Comparison of ENCODE assay signal across 1 cellular context in the genomic region with DNA sequence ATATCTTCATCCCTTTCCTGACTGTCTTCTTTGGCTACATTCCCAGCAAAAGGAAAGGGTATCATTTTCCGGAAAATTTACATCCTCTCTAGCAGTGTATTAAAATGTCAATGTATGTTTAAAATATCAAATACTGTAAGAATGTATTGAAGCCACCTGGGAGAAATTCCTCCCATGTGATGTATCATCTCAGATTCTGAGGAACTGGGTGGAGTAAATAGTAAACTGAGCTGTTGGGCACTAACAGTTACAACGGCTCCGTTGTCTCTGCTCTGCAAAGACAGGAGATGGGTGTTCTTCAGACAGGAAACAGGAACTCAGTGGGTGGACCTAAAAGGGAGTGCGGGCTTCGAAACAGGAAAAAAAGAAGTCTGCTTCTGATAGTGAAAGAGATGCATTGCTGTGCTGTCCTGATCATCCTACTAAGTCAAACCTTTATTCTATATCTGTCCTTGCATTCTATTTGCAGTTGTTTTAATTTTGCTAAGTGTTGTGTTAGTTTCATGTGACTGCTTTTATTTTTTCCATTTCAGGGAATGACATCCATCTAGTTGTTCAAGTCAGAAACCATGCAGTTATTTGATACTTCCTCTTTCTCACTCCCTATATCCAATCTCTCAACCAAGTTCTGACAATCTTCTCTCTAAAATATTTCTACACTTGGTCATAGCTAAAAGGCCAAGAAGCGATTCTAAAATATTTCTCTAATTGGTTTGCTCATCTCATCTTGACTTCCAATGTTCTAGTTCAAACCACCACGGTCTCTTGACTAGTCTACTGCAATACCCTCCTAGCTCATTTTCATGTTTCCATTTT.
TF ChIP-seq lines count a peak whose summit lies in the region.

No MANE protein-coding gene starts in this region.

TF ChIP-seq in K562, 482 proteins besides CTCF, POLR2A, EP300 and RAD21 (continued from another document and continues in another):
- TF ChIP-seq, protein P1, sequence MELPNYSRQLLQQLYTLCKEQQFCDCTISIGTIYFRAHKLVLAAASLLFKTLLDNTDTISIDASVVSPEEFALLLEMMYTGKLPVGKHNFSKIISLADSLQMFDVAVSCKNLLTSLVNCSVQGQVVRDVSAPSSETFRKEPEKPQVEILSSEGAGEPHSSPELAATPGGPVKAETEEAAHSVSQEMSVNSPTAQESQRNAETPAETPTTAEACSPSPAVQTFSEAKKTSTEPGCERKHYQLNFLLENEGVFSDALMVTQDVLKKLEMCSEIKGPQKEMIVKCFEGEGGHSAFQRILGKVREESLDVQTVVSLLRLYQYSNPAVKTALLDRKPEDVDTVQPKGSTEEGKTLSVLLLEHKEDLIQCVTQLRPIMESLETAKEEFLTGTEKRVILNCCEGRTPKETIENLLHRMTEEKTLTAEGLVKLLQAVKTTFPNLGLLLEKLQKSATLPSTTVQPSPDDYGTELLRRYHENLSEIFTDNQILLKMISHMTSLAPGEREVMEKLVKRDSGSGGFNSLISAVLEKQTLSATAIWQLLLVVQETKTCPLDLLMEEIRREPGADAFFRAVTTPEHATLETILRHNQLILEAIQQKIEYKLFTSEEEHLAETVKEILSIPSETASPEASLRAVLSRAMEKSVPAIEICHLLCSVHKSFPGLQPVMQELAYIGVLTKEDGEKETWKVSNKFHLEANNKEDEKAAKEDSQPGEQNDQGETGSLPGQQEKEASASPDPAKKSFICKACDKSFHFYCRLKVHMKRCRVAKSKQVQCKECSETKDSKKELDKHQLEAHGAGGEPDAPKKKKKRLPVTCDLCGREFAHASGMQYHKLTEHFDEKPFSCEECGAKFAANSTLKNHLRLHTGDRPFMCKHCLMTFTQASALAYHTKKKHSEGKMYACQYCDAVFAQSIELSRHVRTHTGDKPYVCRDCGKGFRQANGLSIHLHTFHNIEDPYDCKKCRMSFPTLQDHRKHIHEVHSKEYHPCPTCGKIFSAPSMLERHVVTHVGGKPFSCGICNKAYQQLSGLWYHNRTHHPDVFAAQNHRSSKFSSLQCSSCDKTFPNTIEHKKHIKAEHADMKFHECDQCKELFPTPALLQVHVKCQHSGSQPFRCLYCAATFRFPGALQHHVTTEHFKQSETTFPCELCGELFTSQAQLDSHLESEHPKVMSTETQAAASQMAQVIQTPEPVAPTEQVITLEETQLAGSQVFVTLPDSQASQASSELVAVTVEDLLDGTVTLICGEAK (IDR thresholded peaks at IDR 0.05), result peak; percentile 82
- TF ChIP-seq, protein P1 (CRISPR knock-in tag; IDR thresholded peaks at IDR 0.05), result no peak
- TF ChIP-seq PHF20 (IDR thresholded peaks at IDR 0.05; ENCODE audit: partially characterized antibody) (no peak), ZNF707 (CRISPR knock-in tag; conservative IDR thresholded peaks at IDR 0.05) (no peak), PURB (CRISPR knock-in tag; IDR thresholded peaks at IDR 0.05; ENCODE audit: low read depth) (no peak), ZNF121 (CRISPR knock-in tag; conservative IDR thresholded peaks at IDR 0.05) (no peak), ZNF695 (CRISPR knock-in tag; IDR thresholded peaks at IDR 0.05) (no peak), THRAP3 (IDR thresholded peaks at IDR 0.05; ENCODE audit: borderline replicate concordance) (no peak), MAFG (tag; conservative IDR thresholded peaks at IDR 0.05) (no peak), TAF1 (IDR thresholded peaks at IDR 0.05; ENCODE audit: control insufficient read depth, extremely low read depth, insufficient read depth, low read length, severe bottlenecking) (no peak), ZNF3 (CRISPR knock-in tag; IDR thresholded peaks at IDR 0.05) (no peak), CAMTA2 (CRISPR knock-in tag; conservative IDR thresholded peaks at IDR 0.05) (no peak), ZNF311 (CRISPR knock-in tag; IDR thresholded peaks at IDR 0.05) (peak; percentile 72), ATF7 (IDR thresholded peaks at IDR 0.05) (peak; percentile 27; the same call in 1 of the 2 replicates), POLR2B (IDR thresholded peaks at IDR 0.05; ENCODE audit: low read depth, partially characterized antibody) (no peak), MTA1 (IDR thresholded peaks at IDR 0.05; ENCODE audit: borderline replicate concordance) (no peak), KDM2B (CRISPR knock-in tag; IDR thresholded peaks at IDR 0.05) (no peak)
- TF ChIP-seq, protein P2, sequence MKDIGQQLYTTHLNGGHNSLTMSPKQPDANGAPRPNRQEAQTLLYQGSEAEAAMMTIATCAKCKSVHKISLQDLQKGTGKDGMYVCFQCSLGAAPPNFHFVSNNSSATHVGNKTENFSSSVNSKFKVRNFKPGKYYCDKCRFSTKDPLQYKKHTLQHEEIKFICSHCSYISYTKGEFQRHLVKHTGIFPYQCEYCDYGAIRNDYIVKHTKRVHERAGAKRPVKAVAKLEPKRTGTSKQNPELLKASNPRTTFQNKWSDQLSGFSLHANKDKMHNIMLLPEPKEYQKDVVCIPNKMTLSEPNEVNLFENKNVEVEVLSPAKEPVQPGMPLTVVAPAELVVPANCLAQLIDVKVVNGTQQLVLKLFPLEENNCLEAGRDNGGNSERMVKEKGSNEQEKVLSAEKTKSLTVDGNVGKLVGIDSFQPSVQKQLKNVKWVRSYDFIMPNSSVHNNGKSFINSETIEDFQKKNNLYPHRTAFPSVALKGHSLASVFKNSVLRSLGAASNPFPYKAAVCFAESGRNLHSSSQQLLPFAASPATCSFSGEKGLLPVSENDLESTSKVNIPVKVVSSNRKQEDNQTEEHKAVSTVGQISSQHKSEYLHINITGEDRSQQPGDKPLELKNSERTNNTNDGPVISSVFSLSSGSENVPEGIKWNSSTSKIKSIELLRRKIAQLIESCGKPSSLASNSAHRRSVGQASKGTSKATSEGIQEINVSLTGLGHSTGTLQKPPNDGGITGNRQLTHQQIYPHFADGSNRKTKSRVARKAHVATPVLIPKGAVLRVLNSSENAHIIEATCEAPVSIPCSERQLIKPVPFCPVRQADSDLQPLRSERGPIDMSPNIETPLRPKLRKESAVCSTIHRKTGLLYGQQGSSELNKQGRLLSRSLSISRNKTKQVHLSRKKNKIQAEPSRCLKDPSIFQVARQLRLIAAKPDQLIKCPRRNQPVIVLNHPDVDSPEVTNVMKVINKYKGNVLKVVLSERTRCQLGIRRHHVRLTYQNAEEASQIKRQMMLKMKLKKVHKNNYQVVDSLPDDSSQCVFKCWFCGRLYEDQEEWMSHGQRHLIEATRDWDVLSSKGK (CRISPR knock-in tag; IDR thresholded peaks at IDR 0.05), result no peak
- TF ChIP-seq, protein P3, sequence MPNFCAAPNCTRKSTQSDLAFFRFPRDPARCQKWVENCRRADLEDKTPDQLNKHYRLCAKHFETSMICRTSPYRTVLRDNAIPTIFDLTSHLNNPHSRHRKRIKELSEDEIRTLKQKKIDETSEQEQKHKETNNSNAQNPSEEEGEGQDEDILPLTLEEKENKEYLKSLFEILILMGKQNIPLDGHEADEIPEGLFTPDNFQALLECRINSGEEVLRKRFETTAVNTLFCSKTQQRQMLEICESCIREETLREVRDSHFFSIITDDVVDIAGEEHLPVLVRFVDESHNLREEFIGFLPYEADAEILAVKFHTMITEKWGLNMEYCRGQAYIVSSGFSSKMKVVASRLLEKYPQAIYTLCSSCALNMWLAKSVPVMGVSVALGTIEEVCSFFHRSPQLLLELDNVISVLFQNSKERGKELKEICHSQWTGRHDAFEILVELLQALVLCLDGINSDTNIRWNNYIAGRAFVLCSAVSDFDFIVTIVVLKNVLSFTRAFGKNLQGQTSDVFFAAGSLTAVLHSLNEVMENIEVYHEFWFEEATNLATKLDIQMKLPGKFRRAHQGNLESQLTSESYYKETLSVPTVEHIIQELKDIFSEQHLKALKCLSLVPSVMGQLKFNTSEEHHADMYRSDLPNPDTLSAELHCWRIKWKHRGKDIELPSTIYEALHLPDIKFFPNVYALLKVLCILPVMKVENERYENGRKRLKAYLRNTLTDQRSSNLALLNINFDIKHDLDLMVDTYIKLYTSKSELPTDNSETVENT (CRISPR knock-in tag; IDR thresholded peaks at IDR 0.05), result no peak
- TF ChIP-seq, protein P4, sequence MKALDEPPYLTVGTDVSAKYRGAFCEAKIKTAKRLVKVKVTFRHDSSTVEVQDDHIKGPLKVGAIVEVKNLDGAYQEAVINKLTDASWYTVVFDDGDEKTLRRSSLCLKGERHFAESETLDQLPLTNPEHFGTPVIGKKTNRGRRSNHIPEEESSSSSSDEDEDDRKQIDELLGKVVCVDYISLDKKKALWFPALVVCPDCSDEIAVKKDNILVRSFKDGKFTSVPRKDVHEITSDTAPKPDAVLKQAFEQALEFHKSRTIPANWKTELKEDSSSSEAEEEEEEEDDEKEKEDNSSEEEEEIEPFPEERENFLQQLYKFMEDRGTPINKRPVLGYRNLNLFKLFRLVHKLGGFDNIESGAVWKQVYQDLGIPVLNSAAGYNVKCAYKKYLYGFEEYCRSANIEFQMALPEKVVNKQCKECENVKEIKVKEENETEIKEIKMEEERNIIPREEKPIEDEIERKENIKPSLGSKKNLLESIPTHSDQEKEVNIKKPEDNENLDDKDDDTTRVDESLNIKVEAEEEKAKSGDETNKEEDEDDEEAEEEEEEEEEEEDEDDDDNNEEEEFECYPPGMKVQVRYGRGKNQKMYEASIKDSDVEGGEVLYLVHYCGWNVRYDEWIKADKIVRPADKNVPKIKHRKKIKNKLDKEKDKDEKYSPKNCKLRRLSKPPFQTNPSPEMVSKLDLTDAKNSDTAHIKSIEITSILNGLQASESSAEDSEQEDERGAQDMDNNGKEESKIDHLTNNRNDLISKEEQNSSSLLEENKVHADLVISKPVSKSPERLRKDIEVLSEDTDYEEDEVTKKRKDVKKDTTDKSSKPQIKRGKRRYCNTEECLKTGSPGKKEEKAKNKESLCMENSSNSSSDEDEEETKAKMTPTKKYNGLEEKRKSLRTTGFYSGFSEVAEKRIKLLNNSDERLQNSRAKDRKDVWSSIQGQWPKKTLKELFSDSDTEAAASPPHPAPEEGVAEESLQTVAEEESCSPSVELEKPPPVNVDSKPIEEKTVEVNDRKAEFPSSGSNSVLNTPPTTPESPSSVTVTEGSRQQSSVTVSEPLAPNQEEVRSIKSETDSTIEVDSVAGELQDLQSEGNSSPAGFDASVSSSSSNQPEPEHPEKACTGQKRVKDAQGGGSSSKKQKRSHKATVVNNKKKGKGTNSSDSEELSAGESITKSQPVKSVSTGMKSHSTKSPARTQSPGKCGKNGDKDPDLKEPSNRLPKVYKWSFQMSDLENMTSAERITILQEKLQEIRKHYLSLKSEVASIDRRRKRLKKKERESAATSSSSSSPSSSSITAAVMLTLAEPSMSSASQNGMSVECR (CRISPR knock-in tag; IDR thresholded peaks at IDR 0.05), result no peak
- TF ChIP-seq, protein P5, sequence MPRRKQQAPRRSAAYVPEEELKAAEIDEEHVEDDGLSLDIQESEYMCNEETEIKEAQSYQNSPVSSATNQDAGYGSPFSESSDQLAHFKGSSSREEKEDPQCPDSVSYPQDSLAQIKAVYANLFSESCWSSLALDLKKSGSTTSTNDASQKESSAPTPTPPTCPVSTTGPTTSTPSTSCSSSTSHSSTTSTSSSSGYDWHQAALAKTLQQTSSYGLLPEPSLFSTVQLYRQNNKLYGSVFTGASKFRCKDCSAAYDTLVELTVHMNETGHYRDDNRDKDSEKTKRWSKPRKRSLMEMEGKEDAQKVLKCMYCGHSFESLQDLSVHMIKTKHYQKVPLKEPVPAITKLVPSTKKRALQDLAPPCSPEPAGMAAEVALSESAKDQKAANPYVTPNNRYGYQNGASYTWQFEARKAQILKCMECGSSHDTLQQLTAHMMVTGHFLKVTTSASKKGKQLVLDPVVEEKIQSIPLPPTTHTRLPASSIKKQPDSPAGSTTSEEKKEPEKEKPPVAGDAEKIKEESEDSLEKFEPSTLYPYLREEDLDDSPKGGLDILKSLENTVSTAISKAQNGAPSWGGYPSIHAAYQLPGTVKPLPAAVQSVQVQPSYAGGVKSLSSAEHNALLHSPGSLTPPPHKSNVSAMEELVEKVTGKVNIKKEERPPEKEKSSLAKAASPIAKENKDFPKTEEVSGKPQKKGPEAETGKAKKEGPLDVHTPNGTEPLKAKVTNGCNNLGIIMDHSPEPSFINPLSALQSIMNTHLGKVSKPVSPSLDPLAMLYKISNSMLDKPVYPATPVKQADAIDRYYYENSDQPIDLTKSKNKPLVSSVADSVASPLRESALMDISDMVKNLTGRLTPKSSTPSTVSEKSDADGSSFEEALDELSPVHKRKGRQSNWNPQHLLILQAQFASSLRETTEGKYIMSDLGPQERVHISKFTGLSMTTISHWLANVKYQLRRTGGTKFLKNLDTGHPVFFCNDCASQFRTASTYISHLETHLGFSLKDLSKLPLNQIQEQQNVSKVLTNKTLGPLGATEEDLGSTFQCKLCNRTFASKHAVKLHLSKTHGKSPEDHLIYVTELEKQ (CRISPR knock-in tag; IDR thresholded peaks at IDR 0.05), result no peak
- TF ChIP-seq, protein P6, sequence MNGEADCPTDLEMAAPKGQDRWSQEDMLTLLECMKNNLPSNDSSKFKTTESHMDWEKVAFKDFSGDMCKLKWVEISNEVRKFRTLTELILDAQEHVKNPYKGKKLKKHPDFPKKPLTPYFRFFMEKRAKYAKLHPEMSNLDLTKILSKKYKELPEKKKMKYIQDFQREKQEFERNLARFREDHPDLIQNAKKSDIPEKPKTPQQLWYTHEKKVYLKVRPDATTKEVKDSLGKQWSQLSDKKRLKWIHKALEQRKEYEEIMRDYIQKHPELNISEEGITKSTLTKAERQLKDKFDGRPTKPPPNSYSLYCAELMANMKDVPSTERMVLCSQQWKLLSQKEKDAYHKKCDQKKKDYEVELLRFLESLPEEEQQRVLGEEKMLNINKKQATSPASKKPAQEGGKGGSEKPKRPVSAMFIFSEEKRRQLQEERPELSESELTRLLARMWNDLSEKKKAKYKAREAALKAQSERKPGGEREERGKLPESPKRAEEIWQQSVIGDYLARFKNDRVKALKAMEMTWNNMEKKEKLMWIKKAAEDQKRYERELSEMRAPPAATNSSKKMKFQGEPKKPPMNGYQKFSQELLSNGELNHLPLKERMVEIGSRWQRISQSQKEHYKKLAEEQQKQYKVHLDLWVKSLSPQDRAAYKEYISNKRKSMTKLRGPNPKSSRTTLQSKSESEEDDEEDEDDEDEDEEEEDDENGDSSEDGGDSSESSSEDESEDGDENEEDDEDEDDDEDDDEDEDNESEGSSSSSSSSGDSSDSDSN (IDR thresholded peaks at IDR 0.05; ENCODE audit: borderline replicate concordance in 1 of 2, low read depth in 2 of 2, low read length in 2 of 2), result no peak
